Comparison of ENCODE assay signal across 22 cellular contexts in genomic region chr1:4016351-4017130, GRCh38.
DNase-seq lines count a peak whose midpoint lies in the region; ATAC-seq and TF ChIP-seq lines count a peak whose summit lies in the region.
"Had no signal": no experiment of that assay in that cellular context is flagged by ENCODE, and none has a peak within 500 bp of the region (broad histone marks: within the 10 kb centered on the region; RNA-seq: fewer than 3 reads in every experiment).

No MANE protein-coding gene starts in this region.

- no TSS peak for BruUV-seq in Calu3 (replicated peaks; lab: Mats Ljungman, UMichigan)
- BruUV-seq in OCI-LY7 (replicated peaks; lab: Mats Ljungman, UMichigan) = no TSS peak

- intact Hi-C loops in Calu3 (cut with micrococcal nuclease; ENCODE audit: unreplicated experiment) = no loop called here
- intact Hi-C loops in OCI-LY7 (cut with micrococcal nuclease; ENCODE audit: unreplicated experiment) = no loop called here

- ATAC-seq in HG03432 (IDR thresholded peaks at IDR 0.05; ENCODE audit: unreplicated experiment) = no peak
- ATAC-seq: GM12878, PC-3 had no signal

- DNase-seq in activated CD8-positive, alpha-beta memory T cell treated with anti-CD3 and anti-CD28 coated beads for 24 hours = peak; percentile 32
- DNase-seq in activated CD8-positive, alpha-beta memory T cell treated with anti-CD3 and anti-CD28 coated beads, Interleukin-2, amount 50 U/mL, for 4 hours = no peak
- no peak for DNase-seq in Calu3
- peak; percentile 27 for DNase-seq in OCI-LY7 (ENCODE audit: low spot score)
- DNase-seq in left kidney (ENCODE audit: low read depth, low spot score) = peak; percentile 24
- DNase-seq in brain microvascular endothelial cell = no peak
- DNase-seq in stimulated activated naive CD4-positive, alpha-beta T cell (lab: John Stamatoyannopoulos, UW) = no peak
- DNase-seq: 8988T; CD4-positive, alpha-beta memory T cell; DND-41; GDM1; GOT3; MM.1S; NCI-H1417 treated with DMSO at 0.1 percent for 48 hours; NCI-H1930; NCI-H2171; NCI-H446; NK-92 treated with Interleukin-12 subunit alpha and Interleukin-12 subunit beta, amount 100 ng/mL, for 24 hours; PC-3 had no signal

- peaks cover 44% of the 10 kb centered on the region for H3K27me3 Mint-ChIP-seq in Calu3 (ENCODE audit: unreplicated experiment)

- no peak overlapping the region; the same call in 1 of the 2 replicates for H3K4me2 ChIP-seq in OCI-LY7 (ENCODE audit: low read length)

- H3K4me3 ChIP-seq in OCI-LY7 (ENCODE audit: low read depth, low read length, poor library complexity, severe bottlenecking) (no peak overlapping the region), brain microvascular endothelial cell (ENCODE audit: low read depth, low read length) (no peak overlapping the region)
- H3K4me3 ChIP-seq: GM12878, SJSA1 had no signal

- H3K4me1 ChIP-seq in OCI-LY7 (ENCODE audit: insufficient read depth, low read length, poor library complexity, severe bottlenecking) = peaks cover 36% of the 10 kb centered on the region
- H3K4me1 ChIP-seq: SJSA1 had no signal

- H3K36me3 ChIP-seq in OCI-LY7 (ENCODE audit: insufficient read depth, low read length) (no peaks in the 10 kb centered on the region), brain microvascular endothelial cell (replicated peaks) (no peaks in the 10 kb centered on the region)
- H3K36me3 ChIP-seq: SJSA1 had no signal

- H2AFZ ChIP-seq in OCI-LY7 (ENCODE audit: low read length) = no peak overlapping the region

- peak overlapping the region; percentile 67 for H3K27ac Mint-ChIP-seq in Calu3 (ENCODE audit: unreplicated experiment)

- H3K79me2 ChIP-seq in OCI-LY7 (ENCODE audit: insufficient read depth, low read depth, low read length) = no peaks in the 10 kb centered on the region

- no peaks in the 10 kb centered on the region for H3K27me3 ChIP-seq in brain microvascular endothelial cell (replicated peaks)
- H3K27me3 ChIP-seq: SJSA1 had no signal

- H4K20me1 ChIP-seq in OCI-LY7 (ENCODE audit: insufficient read depth, low read length) = no peaks in the 10 kb centered on the region

- H3K9me3 ChIP-seq in OCI-LY7 (ENCODE audit: low read length) = no peaks in the 10 kb centered on the region
- H3K9me3 ChIP-seq: SJSA1 had no signal

- POLR2A ChIA-PET in OCI-LY7 (lab: Charles Lee) = interaction anchor here (1.0 to 1.3 kb wide), 2 partner anchors 11 to 31 kb away, joined by 3 read pairs; no protein-coding TSS in a partner anchor

- H3K9me2 ChIP-seq in OCI-LY7 (ENCODE audit: insufficient read depth, low read length) = no peaks in the 10 kb centered on the region

- no peak overlapping the region for H3K27ac ChIP-seq in OCI-LY7 (ENCODE audit: low read depth, low read length, poor library complexity, severe bottlenecking)
- H3K27ac ChIP-seq in brain microvascular endothelial cell = no peak overlapping the region
- H3K27ac ChIP-seq: SJSA1 had no signal

- no peaks in the 10 kb centered on the region for H3K4me1 Mint-ChIP-seq in Calu3 (ENCODE audit: low read depth, unreplicated experiment)

- H3K36me3 Mint-ChIP-seq in Calu3 (ENCODE audit: insufficient read depth, unreplicated experiment) = peaks cover 5% of the 10 kb centered on the region
- H3K36me3 Mint-ChIP-seq: CD4-positive, alpha-beta memory T cell had no signal

- no peak for TF ChIP-seq CTCF in Calu3 (IDR thresholded peaks at IDR 0.05; ENCODE audit: unreplicated experiment)
- no peak for TF ChIP-seq CTCF in OCI-LY7 (conservative IDR thresholded peaks at IDR 0.05; ENCODE audit: low read length)
- no peak for TF ChIP-seq CTCF in brain microvascular endothelial cell (IDR thresholded peaks at IDR 0.05; ENCODE audit: low read depth, low read length, missing control alignments)

- in situ Hi-C loops in brain microvascular endothelial cell (cut with HindIII; ENCODE audit: low pct_ligation_motif_present, low sequenced_read_pairs) = no loop called here

- CTCF ChIA-PET in Calu3 (lab: Charles Lee) = no interaction called here
- CTCF ChIA-PET in OCI-LY7 (lab: Charles Lee; ENCODE audit: unreplicated experiment) = no interaction called here

- no peak overlapping the region for H3K4me3 Mint-ChIP-seq in Calu3 (ENCODE audit: low read depth, unreplicated experiment)
- H3K4me3 Mint-ChIP-seq: CD4-positive, alpha-beta memory T cell had no signal

- no peaks in the 10 kb centered on the region for H3K9me3 Mint-ChIP-seq in Calu3 (ENCODE audit: low read depth, unreplicated experiment)

Comparison
In these comparisons a context has a peak if more than half of its experiments do, and no peak if none do; other contexts are left out.
1. DNase-seq: peak in activated CD8-positive, alpha-beta memory T cell treated with anti-CD3 and anti-CD28 coated beads for 24 hours (single experiment), OCI-LY7 (single experiment) and left kidney (single experiment); none in activated CD8-positive, alpha-beta memory T cell treated with anti-CD3 and anti-CD28 coated beads, Interleukin-2, amount 50 U/mL, for 4 hours (single experiment), Calu3 (single experiment), brain microvascular endothelial cell (single experiment) and stimulated activated naive CD4-positive, alpha-beta T cell (0 of 6).